ENCODE assay signal across 18 cellular contexts in genomic region chr2:100857341-100857740, GRCh38. TPM values are rescaled to one million over a fixed set of nuclear protein-coding genes. Genes with fewer than 3 reads are reported as not detected.
DNase-seq lines count a peak whose midpoint lies in the region; ATAC-seq, FAIRE-seq and TF ChIP-seq lines count a peak whose summit lies in the region.
"Had no signal": no experiment of that assay in that cellular context is flagged by ENCODE, and none has a peak within 500 bp of the region (broad histone marks: within the 10 kb centered on the region; RNA-seq: fewer than 3 reads in every experiment).

No MANE protein-coding gene starts in this region.

- H3K4me1 ChIP-seq in left ventricle myocardium inferior (peaks cover 71% of the 10 kb centered on the region), Panc1 (ENCODE audit: control insufficient read depth, insufficient read depth, low read length) (peaks cover 16% of the 10 kb centered on the region), endothelial cell of umbilical vein (ENCODE audit: control insufficient read depth, extremely low read depth, insufficient read depth, low read length) (peaks cover 14% of the 10 kb centered on the region), smooth muscle cell (ENCODE audit: low read depth) (no peaks in the 10 kb centered on the region)
- H3K4me1 ChIP-seq: HAP-1, SJCRH30 had no signal

- TF ChIP-seq CTCF in left ventricle myocardium inferior (IDR thresholded peaks at IDR 0.05; ENCODE audit: borderline replicate concordance) (no peak), Panc1 (IDR thresholded peaks at IDR 0.05) (no peak), endothelial cell of umbilical vein (IDR thresholded peaks at IDR 0.05; ENCODE audit: extremely low read depth in 1 of 2, insufficient read depth in 1 of 2, low read depth in 1 of 2, low read length in 2 of 2) (no peak), smooth muscle cell (IDR thresholded peaks at IDR 0.05; ENCODE audit: borderline replicate concordance, insufficient read depth, poor library complexity, severe bottlenecking) (no peak)

- CTCF ChIA-PET in Panc1 (lab: Charles Lee) (no interaction called here), endothelial cell of umbilical vein (lab: Charles Lee) (interaction anchor here (0.7 to 2.2 kb wide), 10 partner anchors 10 to 127 kb away, joined by 3 to 8 read pairs (median 4); no protein-coding TSS in a partner anchor)

- in situ Hi-C loops in Panc1 (cut with HindIII; ENCODE audit: low pct_unique_long_range_greater_than_20kb, low sequenced_read_pairs): no loop called here

- H3K4me3 ChIP-seq in left ventricle myocardium inferior (no peak overlapping the region), Panc1 (ENCODE audit: low read depth in 2 of 2, low read length in 2 of 2) (peak overlapping the region in 1 of 2 experiments; percentile 19; a peak in 1 of 4 replicates), endothelial cell of umbilical vein (replicated peaks in 1 of 3; ENCODE audit: insufficient read depth in 1 of 3, low read depth in 1 of 3, low read length in 3 of 3) (no peak overlapping the region), smooth muscle cell (no peak overlapping the region)
- H3K4me3 ChIP-seq: HAP-1, SJCRH30 had no signal

- no peak for TF ChIP-seq POLR2A in endothelial cell of umbilical vein (IDR thresholded peaks at IDR 0.05; ENCODE audit: low read depth, low read length)

- H3K9me1 ChIP-seq in endothelial cell of umbilical vein (replicated peaks; ENCODE audit: control insufficient read depth, extremely low read depth, insufficient read depth, low read length): no peaks in the 10 kb centered on the region

- no peak for FAIRE-seq in endothelial cell of umbilical vein (lab: Jason Lieb, UNC)

- dilution Hi-C loops in endothelial cell of umbilical vein (cut with MboI; ENCODE audit: extremely low pct_ligation_motif_present, low sequenced_read_pairs): no loop called here

- H3K79me2 ChIP-seq in endothelial cell of umbilical vein (ENCODE audit: control insufficient read depth, insufficient read depth, low read length) (peaks cover 33% of the 10 kb centered on the region), smooth muscle cell (ENCODE audit: low read depth) (peaks cover 55% of the 10 kb centered on the region)

- H3K27me3 ChIP-seq in left ventricle myocardium inferior (ENCODE audit: low read depth) (no peaks in the 10 kb centered on the region), Panc1 (ENCODE audit: control insufficient read depth, insufficient read depth, low read length) (no peaks in the 10 kb centered on the region), endothelial cell of umbilical vein (ENCODE audit: control insufficient read depth in 2 of 2, insufficient read depth in 2 of 2, low read length in 2 of 2) (no peaks in the 10 kb centered on the region), smooth muscle cell (ENCODE audit: low read depth) (no peaks in the 10 kb centered on the region)

- BruUV-seq in Panc1 (replicated peaks; lab: Mats Ljungman, UMichigan) (no TSS peak), endothelial cell of umbilical vein (replicated peaks; lab: Mats Ljungman, UMichigan) (no TSS peak)

- WGBS in smooth muscle cell (ENCODE audit: low lambda C conversion rate): 75% methylated on average over 6 of the region's 6 CpGs

- peak overlapping the region; percentile 23 for H3K27ac ChIP-seq in left ventricle myocardium inferior (replicated peaks)
- H3K27ac ChIP-seq in Panc1 (ENCODE audit: low read length): peak overlapping the region; percentile 61
- peak overlapping the region; percentile 80 for H3K27ac ChIP-seq in endothelial cell of umbilical vein (ENCODE audit: insufficient read depth, low read depth, low read length)
- peak overlapping the region; percentile 90 for H3K27ac ChIP-seq in smooth muscle cell (ENCODE audit: low read depth)
- H3K27ac ChIP-seq: SJCRH30 had no signal

- H3K36me3 ChIP-seq in left ventricle myocardium inferior (no peaks in the 10 kb centered on the region), Panc1 (ENCODE audit: control insufficient read depth, insufficient read depth, low read length) (no peaks in the 10 kb centered on the region), endothelial cell of umbilical vein (ENCODE audit: control insufficient read depth in 2 of 2, extremely low read depth in 1 of 2, insufficient read depth in 2 of 2, low read length in 2 of 2) (peaks cover 0 to 2% of the 10 kb centered on the region in 2 experiments), smooth muscle cell (ENCODE audit: low read depth) (no peaks in the 10 kb centered on the region)
- H3K36me3 ChIP-seq: HAP-1, SJCRH30 had no signal

- peaks cover 3% of the 10 kb centered on the region for H3F3A ChIP-seq in smooth muscle cell (ENCODE audit: low read depth)

- H2AFZ ChIP-seq in endothelial cell of umbilical vein (ENCODE audit: low read depth, low read length) (peak overlapping the region; percentile 61), smooth muscle cell (ENCODE audit: low read depth) (no peak overlapping the region)

- POLR2A ChIA-PET in Panc1 (lab: Charles Lee): no interaction called here
- POLR2A ChIA-PET in endothelial cell of umbilical vein (lab: Charles Lee): interaction anchor here (0.7 kb wide), 1 partner anchor 18 kb away, joined by 5 read pairs; no protein-coding TSS in a partner anchor

- H4K20me1 ChIP-seq in endothelial cell of umbilical vein (replicated peaks; ENCODE audit: control insufficient read depth, extremely low read depth, insufficient read depth, low read length) (no peaks in the 10 kb centered on the region), smooth muscle cell (ENCODE audit: low read depth) (peaks cover 30% of the 10 kb centered on the region)

- intact Hi-C loops in left ventricle myocardium inferior (cut with micrococcal nuclease) (no loop called here), Right ventricle myocardium inferior (cut with DNase I) (no loop called here), Panc1 (cut with micrococcal nuclease; ENCODE audit: unreplicated experiment) (no loop called here), endothelial cell of umbilical vein (cut with micrococcal nuclease) (no loop called here)

- H3K9ac ChIP-seq in endothelial cell of umbilical vein (replicated peaks; ENCODE audit: extremely low read depth, insufficient read depth, low read length) (peak overlapping the region; percentile 19), smooth muscle cell (ENCODE audit: low read depth) (peak overlapping the region; percentile 71)

- no peaks in the 10 kb centered on the region for H3K9me3 ChIP-seq in left ventricle myocardium inferior (replicated peaks)
- H3K9me3 ChIP-seq in Panc1 (ENCODE audit: control insufficient read depth, insufficient read depth, low read depth, low read length): no peaks in the 10 kb centered on the region
- no peaks in the 10 kb centered on the region for H3K9me3 ChIP-seq in endothelial cell of umbilical vein (replicated peaks; ENCODE audit: control insufficient read depth, insufficient read depth, low read length)
- no peaks in the 10 kb centered on the region for H3K9me3 ChIP-seq in smooth muscle cell (replicated peaks; ENCODE audit: low read depth)
- H3K9me3 ChIP-seq: HAP-1, SJCRH30 had no signal

- ATAC-seq in Right ventricle myocardium inferior (no peak), Panc1 (peak; percentile 36; the same call in 1 of the 2 replicates), esophagus mucosa (no peak)

- H3K4me2 ChIP-seq in endothelial cell of umbilical vein (ENCODE audit: insufficient read depth, low read length) (peak overlapping the region; percentile 37), smooth muscle cell (peak overlapping the region; percentile 67)

- no peak for DNase-seq in left ventricle myocardium inferior
- DNase-seq in Right ventricle myocardium inferior (ENCODE audit: missing footprints): no peak
- no peak for DNase-seq in Panc1 (ENCODE audit: low read depth, low spot score)
- no peak for DNase-seq in endothelial cell of umbilical vein (ENCODE audit: low read depth, low spot score)
- no peak for DNase-seq in smooth muscle cell (lab: John Stamatoyannopoulos, UW; ENCODE audit: unreplicated experiment)
- DNase-seq in NCI-H526 treated with DMSO at 0.1 percent for 48 hours (lab: John Stamatoyannopoulos, UW): no peak
- DNase-seq in SHP77 treated with DMSO at 0.1 percent for 48 hours (lab: John Stamatoyannopoulos, UW): no peak
- DNase-seq: DMS 273 treated with DMSO at 0.1 percent for 48 hours, GF-D8, KG1, NCI-H1048, NCI-H146, NCI-H2081 treated with DMSO at 0.1 percent for 48 hours, NCI-H510A treated with DMSO at 0.1 percent for 48 hours, SJCRH30 had no signal

TF ChIP-seq in endothelial cell of umbilical vein, 7 proteins besides CTCF, POLR2A, EP300 and RAD21:
- no peak for TF ChIP-seq MAX (IDR thresholded peaks at IDR 0.05; ENCODE audit: insufficient read depth, insufficient read length)
- TF ChIP-seq POLR2AphosphoS5 (IDR thresholded peaks at IDR 0.05; ENCODE audit: insufficient read depth, low read depth, low read length): no peak
- TF ChIP-seq FOS (IDR thresholded peaks at IDR 0.05; ENCODE audit: borderline replicate concordance, insufficient read depth, low read length): no peak
- TF ChIP-seq JUN (IDR thresholded peaks at IDR 0.05; ENCODE audit: borderline replicate concordance, insufficient read depth, insufficient read length, low read depth): no peak
- no peak for TF ChIP-seq MYC (IDR thresholded peaks at IDR 0.05; ENCODE audit: low read depth, low read length)
- no peak for TF ChIP-seq GATA2 (IDR thresholded peaks at IDR 0.05; ENCODE audit: insufficient read depth, insufficient read length, low read depth, low read length)
- no peak for TF ChIP-seq EZH2 (IDR thresholded peaks at IDR 0.05; ENCODE audit: borderline replicate concordance, low read depth, low read length, severe bottlenecking)

RNA-seq across cellular contexts. Expression of gene NPAS2, which starts 37.4 kb away (rescaled TPM):
- total RNA-seq in left ventricle myocardium inferior (51.0 TPM), Right ventricle myocardium inferior (38.0 TPM), Panc1 (2021; ENCODE audit: unreplicated experiment) (72.8 TPM), endothelial cell of umbilical vein (34.4 and 53.9 TPM in 2 replicates), smooth muscle cell (10.8 and 20.7 TPM in 2 replicates), esophagus mucosa (63.6 TPM)
- 140 TPM for polyA plus RNA-seq in Panc1 (2012; ENCODE audit: insufficient read length)
- polyA plus RNA-seq in endothelial cell of umbilical vein (29.0 and 34.7 TPM in 2 replicates), smooth muscle cell (20.2 and 24.3 TPM in 2 replicates)
- polyA plus RNA-seq in endothelial cell of umbilical vein (2011; cell fraction: cytosol; rRNA removed): 16.6 and 22.8 TPM in 2 replicates
- polyA plus RNA-seq in endothelial cell of umbilical vein (2011; cell fraction: nucleus; rRNA removed): 63.1 and 70.0 TPM in 2 replicates
- 41.1 and 51.9 TPM in 2 replicates for polyA plus RNA-seq in endothelial cell of umbilical vein (2012)
- polyA minus RNA-seq in endothelial cell of umbilical vein: 38.6 and 40.9 TPM in 2 replicates
- 3.3 TPM for polyA minus RNA-seq in endothelial cell of umbilical vein (2011; cell fraction: cytosol; rRNA and poly(A)+ RNA removed)
- polyA minus RNA-seq in endothelial cell of umbilical vein (2011; cell fraction: nucleus; rRNA and poly(A)+ RNA removed): 46.1 and 69.1 TPM in 2 replicates
- polyA plus RNA-seq: CD14-positive monocyte had no signal

Comparison
In these comparisons a context has a peak if more than half of its experiments do, and no peak if none do; other contexts are left out.
1. H3K27ac ChIP-seq: peak in every context shown above with its lines; median percentile 90 in smooth muscle cell; 80 in endothelial cell of umbilical vein; 61 in Panc1; 23 in left ventricle myocardium inferior.